Comparison of ENCODE assay signal across 24 cellular contexts in the genomic region with DNA sequence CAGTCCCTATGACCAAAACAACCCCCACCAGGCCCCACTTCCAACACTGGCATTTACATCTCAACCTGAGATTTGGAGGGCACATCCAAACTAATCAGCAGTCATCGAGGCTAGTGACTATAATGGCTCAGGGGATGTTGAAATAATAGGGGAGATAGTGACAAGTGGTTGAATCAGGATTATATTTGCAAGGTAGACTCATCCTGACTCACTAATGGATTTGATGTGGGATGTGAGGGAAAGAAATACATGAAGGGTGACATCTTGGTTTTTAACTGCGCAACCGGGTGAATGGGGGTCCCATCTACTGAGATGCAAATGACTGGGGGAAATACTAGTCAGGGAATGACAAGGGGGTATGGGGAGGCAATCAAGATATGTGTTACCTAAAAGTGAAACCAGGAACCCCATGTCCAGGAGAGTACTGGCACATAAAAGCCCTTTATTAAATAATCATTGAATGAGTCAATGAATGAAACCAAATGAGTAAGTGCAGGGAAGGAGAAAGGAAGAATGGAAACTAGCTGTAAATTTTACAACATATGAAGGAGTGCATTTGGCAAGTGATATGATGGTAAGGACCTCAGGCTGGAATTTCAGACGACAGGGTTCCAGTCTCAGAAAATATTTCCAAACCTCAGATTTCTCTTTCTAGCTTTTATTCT.
"Had no signal": no experiment of that assay in that cellular context is flagged by ENCODE, and none has a peak within 500 bp of the region (broad histone marks: within the 10 kb centered on the region; RNA-seq: fewer than 3 reads in every experiment).

No MANE protein-coding gene starts in this region.

- H3K9me3 ChIP-seq: right lobe of liver, thoracic aorta, upper lobe of left lung had no signal

- H3K9ac ChIP-seq: neural progenitor cell, parathyroid adenoma had no signal

- FAIRE-seq: colon, small intestine, urothelium cell line had no signal

- H3K27me3 ChIP-seq: heart right ventricle, left lung, neural progenitor cell, right lobe of liver, tibial nerve, upper lobe of left lung had no signal

- ATAC-seq: heart right ventricle; left lung; naive thymus-derived CD4-positive, alpha-beta T cell; right lobe of liver; stimulated activated naive B cell treated with anti-CD40 and anti-IgM and Interleukin-4, amounts not matched to agents 10 μg/mL and 1 μg/mL and 100 μg/mL, for 72 hours had no signal

- H3K4me1 ChIP-seq: neural progenitor cell, parathyroid adenoma, right lobe of liver, tibial nerve had no signal

- H3K36me3 ChIP-seq: neural progenitor cell, right lobe of liver, tibial nerve, upper lobe of left lung had no signal

- H3K4me2 ChIP-seq: neural progenitor cell had no signal

- DNase-seq: effector CD8-positive, alpha-beta T cell; endodermal cell; foreskin melanocyte; glutamatergic neuron; heart right ventricle; hypothalamus; immature natural killer cell; islet precursor cell; left lung; mesendoderm; midbrain; naive thymus-derived CD4-positive, alpha-beta T cell; right lobe of liver; small intestine; stimulated activated CD4-positive, alpha-beta T cell treated with anti-CD3 and anti-CD28 coated beads, Interleukin-15, amount 100 ng/mL, for 24 hours; stimulated activated CD4-positive, alpha-beta T cell treated with anti-CD3 and anti-CD28 coated beads, Interleukin-2, amount 100 ng/mL, for 48 hours; stimulated activated naive B cell treated with anti-CD40 and anti-IgM and Interleukin-4, amounts not matched to agents 10 μg/mL and 1 μg/mL and 100 μg/mL, for 72 hours; upper lobe of left lung had no signal

- H3K4me3 ChIP-seq: heart right ventricle, left lung, neural progenitor cell, right lobe of liver, thoracic aorta, tibial nerve, upper lobe of left lung had no signal

- H3K79me2 ChIP-seq: parathyroid adenoma had no signal

- H3K27ac ChIP-seq: heart right ventricle, left lung, neural progenitor cell, parathyroid adenoma, right lobe of liver, thoracic aorta, tibial nerve, upper lobe of left lung had no signal

- H2AFZ ChIP-seq: neural progenitor cell, parathyroid adenoma had no signal
